In the genomic region with DNA sequence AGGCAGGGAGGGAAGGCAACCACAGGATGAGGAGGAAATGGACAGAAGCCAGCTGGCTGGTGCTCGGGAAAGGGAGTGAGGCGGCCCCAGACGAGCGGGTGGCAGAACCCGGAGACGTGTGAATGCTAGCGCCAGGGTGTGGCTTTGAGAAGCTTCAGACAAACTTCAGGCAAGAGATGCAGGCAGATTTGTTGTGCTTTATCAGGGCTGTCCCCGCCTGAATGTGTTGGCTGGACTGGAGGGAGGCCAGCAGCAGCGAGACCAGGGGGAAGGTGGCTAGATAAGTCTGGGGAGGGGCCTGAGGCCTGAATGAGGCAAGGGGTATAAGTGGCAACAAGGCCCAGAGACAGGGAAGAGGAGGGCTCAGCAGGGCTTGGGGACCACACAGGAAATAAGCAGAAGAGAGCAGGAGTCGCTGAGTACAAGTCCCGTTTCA, we compare ENCODE assay signal across 13 cellular contexts. TPM values are rescaled to one million over a fixed set of nuclear protein-coding genes. Genes with fewer than 3 reads are reported as not detected.
DNase-seq lines count a peak whose midpoint lies in the region; ATAC-seq, FAIRE-seq and TF ChIP-seq lines count a peak whose summit lies in the region.
"Had no signal": no experiment of that assay in that cellular context is flagged by ENCODE, and none has a peak within 500 bp of the region (broad histone marks: within the 10 kb centered on the region; RNA-seq: fewer than 3 reads in every experiment).

No MANE protein-coding gene starts in this region.

- no peak for DNase-seq in CD4-positive, alpha-beta T cell
- DNase-seq in GM20000 (ENCODE audit: low spot score) = peak; percentile 69
- DNase-seq in activated gamma-delta T cell treated with anti-CD3 and anti-CD28 coated beads, Interleukin-2, amount 50 U/mL, for 16 hours (ENCODE audit: low read depth) = peak; percentile 3
- DNase-seq in left kidney (ENCODE audit: low read depth, low spot score) = peak; percentile 10
- no peak for DNase-seq in COLO668 (lab: John Stamatoyannopoulos, UW; ENCODE audit: unreplicated experiment)
- DNase-seq in HuH-7.5 (ENCODE audit: low spot score) = no peak
- DNase-seq in osteocyte (ENCODE audit: extremely low spot score, unreplicated experiment) = no peak
- DNase-seq in HTR-8/SVneo (ENCODE audit: insufficient read length, low spot score) = no peak
- DNase-seq: DMS 273 treated with DMSO at 0.1 percent for 48 hours, NCI-H1105, SHP77 treated with DMSO at 0.1 percent for 48 hours had no signal

- peaks cover 17% of the 10 kb centered on the region for H3K36me3 Mint-ChIP-seq in CD4-positive, alpha-beta T cell (ENCODE audit: low read depth)
- no peaks in the 10 kb centered on the region for H3K36me3 Mint-ChIP-seq in osteocyte (ENCODE audit: unreplicated experiment)

- H3K27ac ChIP-seq in CD4-positive, alpha-beta T cell (ENCODE audit: low read depth, low read length) = no peak overlapping the region

- no peaks in the 10 kb centered on the region for H3K9me3 ChIP-seq in CD4-positive, alpha-beta T cell (ENCODE audit: control insufficient read depth, low read length)
- H3K9me3 ChIP-seq: adrenal gland had no signal

- CTCF ChIA-PET in CD4-positive, alpha-beta T cell (lab: Charles Lee) = no interaction called here

- no peaks in the 10 kb centered on the region for H3K27me3 ChIP-seq in CD4-positive, alpha-beta T cell (ENCODE audit: control insufficient read depth, insufficient read depth, low read length)
- H3K27me3 ChIP-seq: adrenal gland had no signal

- peaks cover 7% of the 10 kb centered on the region for H3K4me1 Mint-ChIP-seq in CD4-positive, alpha-beta T cell (ENCODE audit: low read depth)
- H3K4me1 Mint-ChIP-seq in osteocyte (ENCODE audit: unreplicated experiment) = peaks cover 11% of the 10 kb centered on the region

- POLR2A ChIA-PET in CD4-positive, alpha-beta T cell (lab: Charles Lee) = no interaction called here

- peak overlapping the region; percentile 74 for H3K4me3 Mint-ChIP-seq in CD4-positive, alpha-beta T cell
- no peak overlapping the region for H3K4me3 Mint-ChIP-seq in osteocyte (ENCODE audit: unreplicated experiment)
- H3K4me3 Mint-ChIP-seq: neural crest cell had no signal

- peak; percentile 83 for ATAC-seq in CD4-positive, alpha-beta T cell (ENCODE audit: poor library complexity)

- intact Hi-C loops in CD4-positive, alpha-beta T cell (cut with DNase I, micrococcal nuclease) = no loop called here

- TF ChIP-seq CTCF in CD4-positive, alpha-beta T cell (IDR thresholded peaks at IDR 0.05) = no peak
- TF ChIP-seq CTCF in GM20000 (IDR thresholded peaks at IDR 0.05; ENCODE audit: extremely low read depth, missing control alignments) (no peak), osteocyte (IDR thresholded peaks at IDR 0.05) (no peak)

- no peaks in the 10 kb centered on the region for H3K27me3 Mint-ChIP-seq in CD4-positive, alpha-beta T cell
- H3K27me3 Mint-ChIP-seq in osteocyte (ENCODE audit: unreplicated experiment) = no peaks in the 10 kb centered on the region

- peak overlapping the region; percentile 88 for H3K27ac Mint-ChIP-seq in CD4-positive, alpha-beta T cell
- H3K27ac Mint-ChIP-seq in osteocyte (ENCODE audit: unreplicated experiment) = no peak overlapping the region

- H3K9me3 Mint-ChIP-seq in CD4-positive, alpha-beta T cell = no peaks in the 10 kb centered on the region
- no peaks in the 10 kb centered on the region for H3K9me3 Mint-ChIP-seq in osteocyte (ENCODE audit: unreplicated experiment)
- H3K9me3 Mint-ChIP-seq: neural crest cell had no signal

- no peak for FAIRE-seq in HTR-8/SVneo (lab: Jason Lieb, UNC)

RNA-seq across cellular contexts. Expression of gene CAMKK1, which starts 22.0 kb away (rescaled TPM):
- total RNA-seq in CD4-positive, alpha-beta T cell = 1 to 10 TPM; 4.8 to 4.9 TPM
- 1.3 and 1.8 TPM in 2 replicates for total RNA-seq in osteocyte

RNA-seq across cellular contexts. Expression of gene NCBP3, which starts 24.8 kb away (rescaled TPM):
- 10 to 100 TPM; 25.0 to 29.5 TPM for total RNA-seq in CD4-positive, alpha-beta T cell
- total RNA-seq in osteocyte = 44.4 and 45.8 TPM in 2 replicates

RNA-seq across cellular contexts. Expression of gene P2RX1, which starts 45.4 kb away (rescaled TPM):
- total RNA-seq in CD4-positive, alpha-beta T cell = 1 to 10 TPM in 1 of 2 experiments, under 1 TPM in 1; 0.34 to 1.0 TPM
- total RNA-seq in osteocyte = not detected in 2 replicates
- total RNA-seq: neural crest cell had no signal

Comparison
In these comparisons a context has a peak if more than half of its experiments do, and no peak if none do; other contexts are left out.
1. DNase-seq: peak in GM20000 (single experiment), activated gamma-delta T cell treated with anti-CD3 and anti-CD28 coated beads, Interleukin-2, amount 50 U/mL, for 16 hours (single experiment) and left kidney (single experiment); none in CD4-positive, alpha-beta T cell (0 of 10), COLO668 (single experiment), HuH-7.5 (single experiment), osteocyte (single experiment) and HTR-8/SVneo (single experiment).